Comparison of ENCODE assay signal across 2 cellular contexts in genomic region chr9:34665109-34665380, GRCh38.
A peak's percentile ranks its signal among the peaks of the same experiment; 100 is the strongest.
TF ChIP-seq lines count a peak whose summit lies in the region.

No MANE protein-coding gene starts in this region.

TF ChIP-seq in GM23338, 12 proteins besides CTCF, POLR2A, EP300 and RAD21 (continued from another document):
- no peak for TF ChIP-seq ZNF462 (CRISPR knock-in tag; IDR thresholded peaks at IDR 0.05)
- TF ChIP-seq JUNB (IDR thresholded peaks at IDR 0.05; ENCODE audit: unreplicated experiment) = no peak
- no peak for TF ChIP-seq ZNF114 (CRISPR knock-in tag; IDR thresholded peaks at IDR 0.05)
- TF ChIP-seq ZNF331 (CRISPR knock-in tag; IDR thresholded peaks at IDR 0.05; ENCODE audit: low read depth) = no peak
- no peak for TF ChIP-seq POLR2AphosphoS5 (IDR thresholded peaks at IDR 0.05; ENCODE audit: low read depth)
- no peak for TF ChIP-seq STAT1 (IDR thresholded peaks at IDR 0.05; ENCODE audit: unreplicated experiment)
- TF ChIP-seq, protein P1, sequence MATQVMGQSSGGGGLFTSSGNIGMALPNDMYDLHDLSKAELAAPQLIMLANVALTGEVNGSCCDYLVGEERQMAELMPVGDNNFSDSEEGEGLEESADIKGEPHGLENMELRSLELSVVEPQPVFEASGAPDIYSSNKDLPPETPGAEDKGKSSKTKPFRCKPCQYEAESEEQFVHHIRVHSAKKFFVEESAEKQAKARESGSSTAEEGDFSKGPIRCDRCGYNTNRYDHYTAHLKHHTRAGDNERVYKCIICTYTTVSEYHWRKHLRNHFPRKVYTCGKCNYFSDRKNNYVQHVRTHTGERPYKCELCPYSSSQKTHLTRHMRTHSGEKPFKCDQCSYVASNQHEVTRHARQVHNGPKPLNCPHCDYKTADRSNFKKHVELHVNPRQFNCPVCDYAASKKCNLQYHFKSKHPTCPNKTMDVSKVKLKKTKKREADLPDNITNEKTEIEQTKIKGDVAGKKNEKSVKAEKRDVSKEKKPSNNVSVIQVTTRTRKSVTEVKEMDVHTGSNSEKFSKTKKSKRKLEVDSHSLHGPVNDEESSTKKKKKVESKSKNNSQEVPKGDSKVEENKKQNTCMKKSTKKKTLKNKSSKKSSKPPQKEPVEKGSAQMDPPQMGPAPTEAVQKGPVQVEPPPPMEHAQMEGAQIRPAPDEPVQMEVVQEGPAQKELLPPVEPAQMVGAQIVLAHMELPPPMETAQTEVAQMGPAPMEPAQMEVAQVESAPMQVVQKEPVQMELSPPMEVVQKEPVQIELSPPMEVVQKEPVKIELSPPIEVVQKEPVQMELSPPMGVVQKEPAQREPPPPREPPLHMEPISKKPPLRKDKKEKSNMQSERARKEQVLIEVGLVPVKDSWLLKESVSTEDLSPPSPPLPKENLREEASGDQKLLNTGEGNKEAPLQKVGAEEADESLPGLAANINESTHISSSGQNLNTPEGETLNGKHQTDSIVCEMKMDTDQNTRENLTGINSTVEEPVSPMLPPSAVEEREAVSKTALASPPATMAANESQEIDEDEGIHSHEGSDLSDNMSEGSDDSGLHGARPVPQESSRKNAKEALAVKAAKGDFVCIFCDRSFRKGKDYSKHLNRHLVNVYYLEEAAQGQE (IDR thresholded peaks at IDR 0.05; ENCODE audit: unreplicated experiment) = no peak
- TF ChIP-seq EZH2phosphoT487 (IDR thresholded peaks at IDR 0.05; ENCODE audit: unreplicated experiment) = no peak
- TF ChIP-seq ETS1 (IDR thresholded peaks at IDR 0.05) = no peak; the same call in 1 of the 2 replicates
- no peak for TF ChIP-seq EZH2 (IDR thresholded peaks at IDR 0.05; ENCODE audit: low read depth, unreplicated experiment)
- TF ChIP-seq CREB1 (CRISPR knock-in tag; IDR thresholded peaks at IDR 0.05; ENCODE audit: low read depth) = no peak
TF ChIP-seq in GM23338: peak in this region for 0.

TF ChIP-seq in WTC11, 78 proteins besides CTCF, POLR2A, EP300 and RAD21 (continued from another document):
- TF ChIP-seq MAX (CRISPR knock-in tag; IDR thresholded peaks at IDR 0.05) (0 out of 2 replicates have a peak, but pooled peaks have one; percentile 37), TP53 (CRISPR knock-in tag; IDR thresholded peaks at IDR 0.05) (peak; percentile 23; the same call in 1 of the 2 replicates)
